ENCODE assay signal across 10 cellular contexts in the genomic region with DNA sequence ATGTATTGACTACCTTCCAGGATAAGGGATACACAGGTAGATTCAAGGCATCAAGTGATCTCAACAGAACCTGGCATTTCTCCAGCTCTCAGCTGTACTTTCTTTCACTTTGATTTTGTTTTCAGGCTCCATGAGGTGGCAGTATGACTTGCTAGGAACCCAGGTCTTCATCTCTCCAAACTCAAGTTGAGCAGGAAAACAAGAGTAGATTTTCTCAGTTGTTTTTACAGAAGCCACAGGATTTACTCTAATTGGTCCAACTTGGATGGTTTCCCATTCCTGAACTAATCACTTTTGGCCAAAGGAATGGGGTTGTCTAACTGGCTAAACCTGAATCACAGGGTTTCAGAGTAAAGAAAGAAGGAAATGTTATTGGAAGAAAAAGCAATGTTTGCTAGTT.
A peak's percentile ranks its signal among the peaks of the same experiment; 100 is the strongest.
DNase-seq lines count a peak whose midpoint lies in the region; ATAC-seq lines count a peak whose summit lies in the region.
"Had no signal": no experiment of that assay in that cellular context is flagged by ENCODE, and none has a peak within 500 bp of the region (broad histone marks: within the 10 kb centered on the region; RNA-seq: fewer than 3 reads in every experiment).

No MANE protein-coding gene starts in this region.

- ATAC-seq in esophagus mucosa (peak; percentile 85), GM21528 (IDR thresholded peaks at IDR 0.05; ENCODE audit: low FRiP score, unreplicated experiment) (no peak)
- ATAC-seq in stimulated activated naive CD8-positive, alpha-beta T cell treated with anti-CD3 and anti-CD28 coated beads, Interleukin-15, amount 100 ng/mL, for 72 hours = no peak

- H3K9me3 Mint-ChIP-seq in stimulated activated naive CD8-positive, alpha-beta T cell treated with anti-CD3 and anti-CD28 coated beads, Interleukin-15, amount 100 ng/mL, for 72 hours = no peaks in the 10 kb centered on the region
- no peaks in the 10 kb centered on the region for H3K9me3 Mint-ChIP-seq in activated CD4-positive, alpha-beta memory T cell treated with anti-CD3 and anti-CD28 coated beads, Interleukin-2, amount 10 ng/mL, durations not matched to agents 7 days and 5 days
- H3K9me3 Mint-ChIP-seq: activated B cell treated with CpG ODN at 0.5 μM for 24 hours; CD4-positive, CD25-positive, alpha-beta regulatory T cell had no signal

- CTCF ChIA-PET in activated CD4-positive, alpha-beta memory T cell treated with anti-CD3 and anti-CD28 coated beads, Interleukin-2, amount 10 ng/mL, durations not matched to agents 7 days and 5 days (lab: Charles Lee) = no interaction called here

- no peaks in the 10 kb centered on the region for H3K4me1 Mint-ChIP-seq in stimulated activated naive CD8-positive, alpha-beta T cell treated with anti-CD3 and anti-CD28 coated beads, Interleukin-15, amount 100 ng/mL, for 72 hours
- no peaks in the 10 kb centered on the region for H3K4me1 Mint-ChIP-seq in activated CD4-positive, alpha-beta memory T cell treated with anti-CD3 and anti-CD28 coated beads, Interleukin-2, amount 10 ng/mL, durations not matched to agents 7 days and 5 days
- H3K4me1 Mint-ChIP-seq: activated B cell treated with CpG ODN at 0.5 μM for 24 hours; CD4-positive, CD25-positive, alpha-beta regulatory T cell had no signal

- DNase-seq in NCI-H2171 treated with DMSO at 0.1 percent for 48 hours (lab: John Stamatoyannopoulos, UW) (peak; percentile 59), NCI-H2171 (lab: John Stamatoyannopoulos, UW) (no peak), NCI-H460 (ENCODE audit: extremely low read depth, low read depth) (peak; percentile 15), smooth muscle cell of the brain vasculature (ENCODE audit: low read depth, low spot score) (peak; percentile 21)
- DNase-seq in stimulated activated naive CD8-positive, alpha-beta T cell treated with anti-CD3 and anti-CD28 coated beads, Interleukin-15, amount 100 ng/mL, for 72 hours = no peak
- DNase-seq in activated CD4-positive, alpha-beta memory T cell treated with anti-CD3 and anti-CD28 coated beads, Interleukin-2, amount 10 ng/mL, durations not matched to agents 7 days and 5 days = no peak
- DNase-seq: activated B cell treated with CpG ODN at 0.5 μM for 24 hours had no signal

- no peaks in the 10 kb centered on the region for H3K36me3 Mint-ChIP-seq in activated CD4-positive, alpha-beta memory T cell treated with anti-CD3 and anti-CD28 coated beads, Interleukin-2, amount 10 ng/mL, durations not matched to agents 7 days and 5 days (ENCODE audit: low read depth)
- H3K36me3 Mint-ChIP-seq: CD4-positive, CD25-positive, alpha-beta regulatory T cell had no signal

- no peak overlapping the region for H3K27ac Mint-ChIP-seq in stimulated activated naive CD8-positive, alpha-beta T cell treated with anti-CD3 and anti-CD28 coated beads, Interleukin-15, amount 100 ng/mL, for 72 hours
- H3K27ac Mint-ChIP-seq in activated CD4-positive, alpha-beta memory T cell treated with anti-CD3 and anti-CD28 coated beads, Interleukin-2, amount 10 ng/mL, durations not matched to agents 7 days and 5 days = no peak overlapping the region
- H3K27ac Mint-ChIP-seq: activated B cell treated with CpG ODN at 0.5 μM for 24 hours; CD4-positive, CD25-positive, alpha-beta regulatory T cell had no signal

- H3K27me3 Mint-ChIP-seq in stimulated activated naive CD8-positive, alpha-beta T cell treated with anti-CD3 and anti-CD28 coated beads, Interleukin-15, amount 100 ng/mL, for 72 hours = no peaks in the 10 kb centered on the region
- H3K27me3 Mint-ChIP-seq in activated CD4-positive, alpha-beta memory T cell treated with anti-CD3 and anti-CD28 coated beads, Interleukin-2, amount 10 ng/mL, durations not matched to agents 7 days and 5 days = peaks cover 2% of the 10 kb centered on the region
- H3K27me3 Mint-ChIP-seq: activated B cell treated with CpG ODN at 0.5 μM for 24 hours had no signal

- no peak overlapping the region for H3K4me3 Mint-ChIP-seq in stimulated activated naive CD8-positive, alpha-beta T cell treated with anti-CD3 and anti-CD28 coated beads, Interleukin-15, amount 100 ng/mL, for 72 hours
- no peak overlapping the region for H3K4me3 Mint-ChIP-seq in activated CD4-positive, alpha-beta memory T cell treated with anti-CD3 and anti-CD28 coated beads, Interleukin-2, amount 10 ng/mL, durations not matched to agents 7 days and 5 days
- H3K4me3 Mint-ChIP-seq: activated B cell treated with CpG ODN at 0.5 μM for 24 hours; CD4-positive, CD25-positive, alpha-beta regulatory T cell had no signal

- POLR2A ChIA-PET in activated CD4-positive, alpha-beta memory T cell treated with anti-CD3 and anti-CD28 coated beads, Interleukin-2, amount 10 ng/mL, durations not matched to agents 7 days and 5 days (lab: Charles Lee) = no interaction called here

Comparison
In these comparisons a context has a peak if more than half of its experiments do, and no peak if none do; other contexts are left out.
1. DNase-seq: peak in NCI-H2171 treated with DMSO at 0.1 percent for 48 hours (single experiment), NCI-H460 (single experiment) and smooth muscle cell of the brain vasculature (single experiment); none in NCI-H2171 (single experiment), stimulated activated naive CD8-positive, alpha-beta T cell treated with anti-CD3 and anti-CD28 coated beads, Interleukin-15, amount 100 ng/mL, for 72 hours (0 of 2) and activated CD4-positive, alpha-beta memory T cell treated with anti-CD3 and anti-CD28 coated beads, Interleukin-2, amount 10 ng/mL, durations not matched to agents 7 days and 5 days (single experiment).